In the genomic region with DNA sequence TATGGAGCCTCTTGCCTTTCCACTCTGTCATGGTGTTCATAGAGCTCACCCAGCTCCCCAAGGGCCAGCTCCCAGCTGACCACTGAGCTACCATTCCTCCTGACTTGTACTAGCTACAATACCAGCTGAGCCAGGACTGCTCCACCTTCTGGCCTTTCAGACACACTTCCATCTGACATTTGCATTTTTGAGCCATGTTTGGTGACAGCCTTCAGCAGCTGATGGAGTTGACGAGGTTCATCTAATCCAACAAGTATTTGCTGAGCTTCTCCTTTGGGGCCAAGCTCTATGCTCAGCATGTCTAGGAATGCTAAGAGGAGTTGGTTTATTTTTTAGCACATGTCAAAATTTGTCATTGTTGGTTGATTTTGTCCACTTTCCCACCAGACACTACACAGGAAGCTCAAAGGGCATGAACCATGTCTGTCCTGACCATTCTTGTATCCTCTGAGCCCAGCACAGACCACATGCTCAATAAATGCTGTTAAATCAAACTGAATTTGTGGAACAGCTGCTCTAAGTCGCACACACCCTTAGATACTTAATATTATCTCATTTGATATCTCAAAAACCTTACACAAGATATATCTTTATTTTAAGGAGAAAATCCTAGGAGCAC, we compare ENCODE assay signal across 8 cellular contexts.
DNase-seq lines count a peak whose midpoint lies in the region; ATAC-seq, FAIRE-seq and TF ChIP-seq lines count a peak whose summit lies in the region.

No MANE protein-coding gene starts in this region.

- no TSS peak for BruUV-seq in GM12878 (replicated peaks; lab: Mats Ljungman, UMichigan)

- intact Hi-C loops in GM12878 (cut with micrococcal nuclease; ENCODE audit: unreplicated experiment): no loop called here
- intact Hi-C loops in mucosa of descending colon (cut with DNase I, micrococcal nuclease): no loop called here

- no peak overlapping the region for H2AFZ ChIP-seq in GM12878 (ENCODE audit: control insufficient read depth, low read depth, low read length)

- no peaks in the 10 kb centered on the region for H3K4me1 ChIP-seq in GM12878 (ENCODE audit: control insufficient read depth, insufficient read depth, low read length)
- no peaks in the 10 kb centered on the region for H3K4me1 ChIP-seq in mucosa of descending colon (ENCODE audit: low read depth)

- TF ChIP-seq CTCF in GM12878 (IDR thresholded peaks at IDR 0.05 in 2 of 3, conservative IDR thresholded peaks at IDR 0.05 in 1 of 3; ENCODE audit: control insufficient read depth in 2 of 3, extremely low read depth in 1 of 3, insufficient read depth in 1 of 3, low read depth in 3 of 3, low read length in 3 of 3) (peak in 2 of 3 experiments; percentile 20 to 22; a peak in 3 of 6 replicates), mucosa of descending colon (IDR thresholded peaks at IDR 0.05) (no peak), foreskin fibroblast (IDR thresholded peaks at IDR 0.05; ENCODE audit: low read depth, low read length) (no peak)

- RAD21 ChIA-PET in GM12878 (lab: Charles Lee; ENCODE audit: unreplicated experiment): no interaction called here

- SMC1A ChIA-PET in GM12878 (lab: Charles Lee; ENCODE audit: uncharacterized antibody, unreplicated experiment): interaction anchor here (0.9 kb wide), 1 partner anchor 351 kb away, joined by 3 read pairs; no protein-coding TSS in a partner anchor

- H3K9me3 ChIP-seq in GM12878 (replicated peaks; ENCODE audit: control insufficient read depth, insufficient read depth, low read length) (no peaks in the 10 kb centered on the region), mucosa of descending colon (no peaks in the 10 kb centered on the region)

- peak; percentile 12 for DNase-seq in Daoy (ENCODE audit: low read depth)
- DNase-seq in GM12878 (ENCODE audit: low read depth, low spot score): no peak
- peak in 1 of 3 donors; percentile 23 for DNase-seq in mucosa of descending colon
- no peak for DNase-seq in foreskin fibroblast
- no peak for DNase-seq in H7

- no peak for TF ChIP-seq POLR2A in GM12878 (IDR thresholded peaks at IDR 0.05; ENCODE audit: low read depth, low read length)

- no peak for TF ChIP-seq EP300 in GM12878 (IDR thresholded peaks at IDR 0.05; ENCODE audit: borderline replicate concordance in 1 of 2, control insufficient read depth in 1 of 2, low read depth in 2 of 2, low read length in 2 of 2)

- no peak overlapping the region for H3K4me2 ChIP-seq in GM12878 (ENCODE audit: control insufficient read depth, insufficient read depth)

- no peak overlapping the region for H3K9ac ChIP-seq in GM12878 (ENCODE audit: control insufficient read depth, insufficient read depth, low read length)

- H3K27me3 ChIP-seq in GM12878 (replicated peaks in 1 of 2; ENCODE audit: control insufficient read depth in 2 of 2, insufficient read depth in 2 of 2, low read length in 1 of 2) (no peaks in the 10 kb centered on the region), H7 (ENCODE audit: control insufficient read depth, insufficient read depth, low read length) (no peaks in the 10 kb centered on the region)

- H3K36me3 ChIP-seq in GM12878 (ENCODE audit: control insufficient read depth in 2 of 2, insufficient read depth in 2 of 2, low read length in 1 of 2) (no peaks in the 10 kb centered on the region), mucosa of descending colon (ENCODE audit: low read depth) (no peaks in the 10 kb centered on the region), H7 (replicated peaks; ENCODE audit: control insufficient read depth, insufficient read depth, low read length) (no peaks in the 10 kb centered on the region)

- 5% methylated on average over 2 of the region's 2 CpGs for WGBS in GM12878 (ENCODE audit: insufficient coverage, insufficient replicate concordance, low lambda C conversion rate, missing lambda C conversion rate)

- POLR2A ChIA-PET in GM12878 (lab: Charles Lee): interaction anchor here (0.7 kb wide), 1 partner anchor 523 kb away, joined by 3 read pairs; no protein-coding TSS in a partner anchor

- no peaks in the 10 kb centered on the region for H3K79me2 ChIP-seq in GM12878 (ENCODE audit: control insufficient read depth, insufficient read depth, low read length)

- TF ChIP-seq RAD21 in GM12878 (IDR thresholded peaks at IDR 0.05; ENCODE audit: insufficient read depth, low read depth, low read length): peak; percentile 28; the same call in 1 of the 2 replicates

- H3K4me3 ChIP-seq in GM12878 (no peak overlapping the region), mucosa of descending colon (no peak overlapping the region), foreskin fibroblast (ENCODE audit: low read depth in 1 of 2, low read length in 2 of 2) (no peak overlapping the region), H7 (ENCODE audit: insufficient read depth, low read depth, low read length) (no peak overlapping the region)

- in situ Hi-C loops in GM12878 (cut with MboI): no loop called here

- ATAC-seq in HG03342 (IDR thresholded peaks at IDR 0.05; ENCODE audit: unreplicated experiment): peak; percentile 59
- ATAC-seq in GM12878: peak; percentile 66
- peak; percentile 71 for ATAC-seq in mucosa of descending colon
- ATAC-seq in HG02884 (IDR thresholded peaks at IDR 0.05; ENCODE audit: unreplicated experiment): no peak
- no peak for ATAC-seq in HG02588 (IDR thresholded peaks at IDR 0.05; ENCODE audit: unreplicated experiment)

- no peak overlapping the region for H3K27ac ChIP-seq in GM12878 (ENCODE audit: control insufficient read depth, insufficient read depth)

- CTCF ChIA-PET in GM12878 (lab: Yijun Ruan, JAX): interaction anchor here (0.7 to 1.2 kb wide), 3 partner anchors 13 to 897 kb away, joined by 3 to 4 read pairs (median 3); no protein-coding TSS in a partner anchor

- H4K20me1 ChIP-seq in GM12878 (ENCODE audit: control insufficient read depth, insufficient read depth): no peaks in the 10 kb centered on the region

- no peak for FAIRE-seq in GM12878 (lab: Jason Lieb, UNC)

TF ChIP-seq in GM12878, 131 proteins besides CTCF, POLR2A, EP300 and RAD21:
- TF ChIP-seq RELA (IDR thresholded peaks at IDR 0.05; ENCODE audit: borderline replicate concordance, partially characterized antibody): no peak
- TF ChIP-seq, protein P1, sequence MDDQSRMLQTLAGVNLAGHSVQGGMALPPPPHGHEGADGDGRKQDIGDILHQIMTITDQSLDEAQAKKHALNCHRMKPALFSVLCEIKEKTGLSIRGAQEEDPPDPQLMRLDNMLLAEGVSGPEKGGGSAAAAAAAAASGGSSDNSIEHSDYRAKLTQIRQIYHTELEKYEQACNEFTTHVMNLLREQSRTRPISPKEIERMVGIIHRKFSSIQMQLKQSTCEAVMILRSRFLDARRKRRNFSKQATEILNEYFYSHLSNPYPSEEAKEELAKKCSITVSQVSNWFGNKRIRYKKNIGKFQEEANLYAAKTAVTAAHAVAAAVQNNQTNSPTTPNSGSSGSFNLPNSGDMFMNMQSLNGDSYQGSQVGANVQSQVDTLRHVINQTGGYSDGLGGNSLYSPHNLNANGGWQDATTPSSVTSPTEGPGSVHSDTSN (IDR thresholded peaks at IDR 0.05; ENCODE audit: insufficient replicate concordance, low read depth, low read length): no peak
- no peak for TF ChIP-seq DPF2 (IDR thresholded peaks at IDR 0.05)
- TF ChIP-seq ZNF217 (IDR thresholded peaks at IDR 0.05): no peak
- TF ChIP-seq RCOR1 (conservative IDR thresholded peaks at IDR 0.05; ENCODE audit: low read depth, low read length): no peak
- TF ChIP-seq CREM (IDR thresholded peaks at IDR 0.05; ENCODE audit: low read depth): no peak
- no peak for TF ChIP-seq NR2C2 (IDR thresholded peaks at IDR 0.05; ENCODE audit: borderline replicate concordance, control insufficient read depth, insufficient read length, low read depth)
- no peak for TF ChIP-seq PAX5 (IDR thresholded peaks at IDR 0.05; ENCODE audit: borderline replicate concordance, low read depth, low read length)
- no peak for TF ChIP-seq TCF7 (IDR thresholded peaks at IDR 0.05; ENCODE audit: borderline replicate concordance)
- TF ChIP-seq RUNX3 (IDR thresholded peaks at IDR 0.05; ENCODE audit: low read length): no peak
- TF ChIP-seq TCF3 (IDR thresholded peaks at IDR 0.05; ENCODE audit: borderline replicate concordance, insufficient read depth, low read depth, low read length): no peak
- no peak for TF ChIP-seq ETV6 (conservative IDR thresholded peaks at IDR 0.05 in 1 of 2, IDR thresholded peaks at IDR 0.05 in 1 of 2; ENCODE audit: borderline replicate concordance in 1 of 2, low read depth in 1 of 2)
- TF ChIP-seq BMI1 (IDR thresholded peaks at IDR 0.05; ENCODE audit: borderline replicate concordance): no peak
- no peak for TF ChIP-seq ASH2L (IDR thresholded peaks at IDR 0.05; ENCODE audit: borderline replicate concordance, low read depth)
- TF ChIP-seq, protein P2, sequence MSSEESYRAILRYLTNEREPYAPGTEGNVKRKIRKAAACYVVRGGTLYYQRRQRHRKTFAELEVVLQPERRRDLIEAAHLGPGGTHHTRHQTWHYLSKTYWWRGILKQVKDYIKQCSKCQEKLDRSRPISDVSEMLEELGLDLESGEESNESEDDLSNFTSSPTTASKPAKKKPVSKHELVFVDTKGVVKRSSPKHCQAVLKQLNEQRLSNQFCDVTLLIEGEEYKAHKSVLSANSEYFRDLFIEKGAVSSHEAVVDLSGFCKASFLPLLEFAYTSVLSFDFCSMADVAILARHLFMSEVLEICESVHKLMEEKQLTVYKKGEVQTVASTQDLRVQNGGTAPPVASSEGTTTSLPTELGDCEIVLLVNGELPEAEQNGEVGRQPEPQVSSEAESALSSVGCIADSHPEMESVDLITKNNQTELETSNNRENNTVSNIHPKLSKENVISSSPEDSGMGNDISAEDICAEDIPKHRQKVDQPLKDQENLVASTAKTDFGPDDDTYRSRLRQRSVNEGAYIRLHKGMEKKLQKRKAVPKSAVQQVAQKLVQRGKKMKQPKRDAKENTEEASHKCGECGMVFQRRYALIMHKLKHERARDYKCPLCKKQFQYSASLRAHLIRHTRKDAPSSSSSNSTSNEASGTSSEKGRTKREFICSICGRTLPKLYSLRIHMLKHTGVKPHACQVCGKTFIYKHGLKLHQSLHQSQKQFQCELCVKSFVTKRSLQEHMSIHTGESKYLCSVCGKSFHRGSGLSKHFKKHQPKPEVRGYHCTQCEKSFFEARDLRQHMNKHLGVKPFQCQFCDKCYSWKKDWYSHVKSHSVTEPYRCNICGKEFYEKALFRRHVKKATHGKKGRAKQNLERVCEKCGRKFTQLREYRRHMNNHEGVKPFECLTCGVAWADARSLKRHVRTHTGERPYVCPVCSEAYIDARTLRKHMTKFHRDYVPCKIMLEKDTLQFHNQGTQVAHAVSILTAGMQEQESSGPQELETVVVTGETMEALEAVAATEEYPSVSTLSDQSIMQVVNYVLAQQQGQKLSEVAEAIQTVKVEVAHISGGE (CRISPR knock-in tag; IDR thresholded peaks at IDR 0.05): no peak
- TF ChIP-seq ATF7 (IDR thresholded peaks at IDR 0.05; ENCODE audit: low read depth): no peak
- no peak for TF ChIP-seq SUZ12 (IDR thresholded peaks at IDR 0.05; ENCODE audit: unreplicated experiment)
- TF ChIP-seq BCL11A (IDR thresholded peaks at IDR 0.05; ENCODE audit: low read depth, low read length): no peak
- no peak for TF ChIP-seq HDAC2 (IDR thresholded peaks at IDR 0.05)

Comparison
In these comparisons a context has a peak if more than half of its experiments do, and no peak if none do; other contexts are left out.
1. ATAC-seq: peak in HG03342 (single experiment), GM12878 (single experiment) and mucosa of descending colon (single experiment); none in HG02884 (single experiment) and HG02588 (single experiment).
2. CTCF ChIP-seq: peak in GM12878 (2 of 3); none in mucosa of descending colon (single experiment) and foreskin fibroblast (single experiment).